Comparison of ENCODE assay signal across 23 cellular contexts in genomic region chr9:26502311-26502710, GRCh38.
DNase-seq lines count a peak whose midpoint lies in the region; ATAC-seq and TF ChIP-seq lines count a peak whose summit lies in the region.
"Had no signal": no experiment of that assay in that cellular context is flagged by ENCODE, and none has a peak within 500 bp of the region (broad histone marks: within the 10 kb centered on the region; RNA-seq: fewer than 3 reads in every experiment).

No MANE protein-coding gene starts in this region.

- H2BK12ac ChIP-seq in mesenchymal stem cell (ENCODE audit: low read length in 2 of 2) = no peak overlapping the region

- no peak overlapping the region for H3K27ac Mint-ChIP-seq in natural killer cell treated with Interleukin-12 subunit alpha and Interleukin-12 subunit beta and Interleukin-15 and Interleukin-18, amount 100 ng/mL, for 72 hours
- H3K27ac Mint-ChIP-seq: activated B cell treated with CpG ODN at 0.5 μM for 24 hours; activated CD8-positive, alpha-beta T cell treated with anti-CD3 and anti-CD28 coated beads for 36 hours; activated naive CD4-positive, alpha-beta T cell treated with anti-CD3 and anti-CD28 coated beads, Interleukin-2, amount 10 ng/mL, durations not matched to agents 7 days and 5 days; activated T-cell treated with anti-CD3 and anti-CD28 coated beads, Interleukin-2, amount 50 U/mL, for 24 hours; CD4-positive, alpha-beta T cell; T-cell had no signal

- H2BK5ac ChIP-seq in mesenchymal stem cell (ENCODE audit: low read depth, low read length, poor library complexity, severe bottlenecking) = no peak overlapping the region

- H3K9ac ChIP-seq in adipocyte (ENCODE audit: low read length) = no peak overlapping the region
- no peak overlapping the region for H3K9ac ChIP-seq in mesenchymal stem cell (ENCODE audit: low read length)

- no peak overlapping the region for H3K14ac ChIP-seq in mesenchymal stem cell (ENCODE audit: low read length in 2 of 2)

- ATAC-seq in natural killer cell treated with Interleukin-12 subunit alpha and Interleukin-12 subunit beta and Interleukin-15 and Interleukin-18, amount 100 ng/mL, for 72 hours = no peak
- no peak for ATAC-seq in GM19452 (IDR thresholded peaks at IDR 0.05; ENCODE audit: unreplicated experiment)
- ATAC-seq: activated CD8-positive, alpha-beta T cell treated with anti-CD3 and anti-CD28 coated beads for 36 hours; left colon; Right ventricle myocardium inferior; T-cell had no signal

- no peak overlapping the region for H3K18ac ChIP-seq in mesenchymal stem cell (ENCODE audit: low read depth in 1 of 2, low read length in 2 of 2)

- WGBS in mesenchymal stem cell = 59% methylated on average over 2 of the region's 3 CpGs

- DNase-seq in BE2C = peak; percentile 47
- DNase-seq in adipocyte (ENCODE audit: low read depth) = peak; percentile 1
- no peak for DNase-seq in mesenchymal stem cell
- DNase-seq in natural killer cell treated with Interleukin-12 subunit alpha and Interleukin-12 subunit beta and Interleukin-15 and Interleukin-18, amount 100 ng/mL, for 72 hours (ENCODE audit: low spot score) = no peak
- DNase-seq in NOMO-1 (lab: John Stamatoyannopoulos, UW; ENCODE audit: unreplicated experiment in 2 of 2) = no peak
- no peak for DNase-seq in T1000 (lab: John Stamatoyannopoulos, UW)
- DNase-seq: ACHN; activated B cell treated with CpG ODN at 0.5 μM for 24 hours; activated CD8-positive, alpha-beta T cell treated with anti-CD3 and anti-CD28 coated beads for 36 hours; activated naive CD4-positive, alpha-beta T cell treated with anti-CD3 and anti-CD28 coated beads, Interleukin-2, amount 10 ng/mL, durations not matched to agents 7 days and 5 days; activated T-cell treated with anti-CD3 and anti-CD28 coated beads, Interleukin-2, amount 50 U/mL, for 24 hours; CD4-positive, alpha-beta T cell; DND-41; left colon; NCI-H1417; stimulated activated naive CD4-positive, alpha-beta T cell treated with Interleukin-2 at 50 U/mL for 16 hours; T-cell; tibial artery had no signal

- no peaks in the 10 kb centered on the region for H3K4me1 Mint-ChIP-seq in natural killer cell treated with Interleukin-12 subunit alpha and Interleukin-12 subunit beta and Interleukin-15 and Interleukin-18, amount 100 ng/mL, for 72 hours (ENCODE audit: low read depth in 2 of 2)
- H3K4me1 Mint-ChIP-seq: activated B cell treated with CpG ODN at 0.5 μM for 24 hours; activated naive CD4-positive, alpha-beta T cell treated with anti-CD3 and anti-CD28 coated beads, Interleukin-2, amount 10 ng/mL, durations not matched to agents 7 days and 5 days; T-cell had no signal

- H2AK5ac ChIP-seq in mesenchymal stem cell (ENCODE audit: low read length, severe bottlenecking) = no peak overlapping the region

- TF ChIP-seq RAD21 in Ishikawa (IDR thresholded peaks at IDR 0.05; ENCODE audit: low read depth) = peak; percentile 17; the same call in 1 of the 2 replicates

- TF ChIP-seq CTCF in BE2C (IDR thresholded peaks at IDR 0.05; ENCODE audit: low read depth, low read length) = peak; percentile 61

- H3K4me1 ChIP-seq in BE2C = peaks cover 3% of the 10 kb centered on the region; the same call in 1 of the 2 replicates
- H3K4me1 ChIP-seq in adipocyte (ENCODE audit: control insufficient read depth, insufficient read depth, low read length) = no peaks in the 10 kb centered on the region
- no peaks in the 10 kb centered on the region for H3K4me1 ChIP-seq in mesenchymal stem cell (ENCODE audit: control insufficient read depth, insufficient read depth, low read depth, low read length)
- H3K4me1 ChIP-seq: ascending aorta, right atrium auricular region had no signal

- peak overlapping the region; percentile 27 for H4K91ac ChIP-seq in mesenchymal stem cell (ENCODE audit: low read length)

- H2BK15ac ChIP-seq in mesenchymal stem cell (ENCODE audit: low read depth, poor library complexity, severe bottlenecking) = no peak overlapping the region

- H3K36me3 Mint-ChIP-seq in natural killer cell treated with Interleukin-12 subunit alpha and Interleukin-12 subunit beta and Interleukin-15 and Interleukin-18, amount 100 ng/mL, for 72 hours = no peaks in the 10 kb centered on the region
- H3K36me3 Mint-ChIP-seq: activated naive CD4-positive, alpha-beta T cell treated with anti-CD3 and anti-CD28 coated beads, Interleukin-2, amount 10 ng/mL, durations not matched to agents 7 days and 5 days; T-cell had no signal

- H3K4me3 Mint-ChIP-seq in natural killer cell treated with Interleukin-12 subunit alpha and Interleukin-12 subunit beta and Interleukin-15 and Interleukin-18, amount 100 ng/mL, for 72 hours = no peak overlapping the region
- H3K4me3 Mint-ChIP-seq: activated B cell treated with CpG ODN at 0.5 μM for 24 hours; activated CD8-positive, alpha-beta T cell treated with anti-CD3 and anti-CD28 coated beads for 36 hours; activated naive CD4-positive, alpha-beta T cell treated with anti-CD3 and anti-CD28 coated beads, Interleukin-2, amount 10 ng/mL, durations not matched to agents 7 days and 5 days; activated T-cell treated with anti-CD3 and anti-CD28 coated beads, Interleukin-2, amount 50 U/mL, for 24 hours; CD4-positive, alpha-beta T cell; T-cell had no signal

- H2AFZ ChIP-seq in mesenchymal stem cell (ENCODE audit: low read depth, low read length) = no peak overlapping the region

- H3K23ac ChIP-seq in mesenchymal stem cell (ENCODE audit: low read length in 2 of 2) = no peak overlapping the region

- H3K4me3 ChIP-seq in BE2C (ENCODE audit: low read depth, low read length) (no peak overlapping the region), adipocyte (ENCODE audit: low read length) (no peak overlapping the region), mesenchymal stem cell (ENCODE audit: insufficient read depth in 1 of 2, low read depth in 1 of 2, low read length in 2 of 2) (no peak overlapping the region)
- H3K4me3 ChIP-seq: ascending aorta, right atrium auricular region, tibial artery had no signal

- no peak overlapping the region for H3K4me2 ChIP-seq in mesenchymal stem cell (ENCODE audit: low read length, poor library complexity, severe bottlenecking)

- TF ChIP-seq EP300 in Ishikawa (IDR thresholded peaks at IDR 0.05; ENCODE audit: borderline replicate concordance) = no peak

- H3K27me3 Mint-ChIP-seq in natural killer cell treated with Interleukin-12 subunit alpha and Interleukin-12 subunit beta and Interleukin-15 and Interleukin-18, amount 100 ng/mL, for 72 hours = no peaks in the 10 kb centered on the region
- H3K27me3 Mint-ChIP-seq: activated B cell treated with CpG ODN at 0.5 μM for 24 hours; activated CD8-positive, alpha-beta T cell treated with anti-CD3 and anti-CD28 coated beads for 36 hours; activated naive CD4-positive, alpha-beta T cell treated with anti-CD3 and anti-CD28 coated beads, Interleukin-2, amount 10 ng/mL, durations not matched to agents 7 days and 5 days; activated T-cell treated with anti-CD3 and anti-CD28 coated beads, Interleukin-2, amount 50 U/mL, for 24 hours; CD4-positive, alpha-beta T cell; T-cell had no signal

- H3K36me3 ChIP-seq in BE2C (no peaks in the 10 kb centered on the region), adipocyte (ENCODE audit: control insufficient read depth, insufficient read depth, low read length, severe bottlenecking) (no peaks in the 10 kb centered on the region), mesenchymal stem cell (ENCODE audit: control insufficient read depth in 1 of 2, insufficient read depth in 2 of 2, low read depth in 1 of 2, low read length in 2 of 2) (no peaks in the 10 kb centered on the region)
- H3K36me3 ChIP-seq: ascending aorta, right atrium auricular region, tibial artery had no signal

- H3K27ac ChIP-seq in mesenchymal stem cell (ENCODE audit: low read length, poor library complexity, severe bottlenecking) = no peak overlapping the region
- H3K27ac ChIP-seq: ascending aorta, right atrium auricular region, tibial artery had no signal

- H3K9me3 ChIP-seq in BE2C = no peaks in the 10 kb centered on the region
- H3K9me3 ChIP-seq in adipocyte (ENCODE audit: control insufficient read depth, low read length) = peaks cover 6% of the 10 kb centered on the region
- peaks cover 9% of the 10 kb centered on the region for H3K9me3 ChIP-seq in mesenchymal stem cell (ENCODE audit: control insufficient read depth, low read length)
- H3K9me3 ChIP-seq: ascending aorta, tibial artery had no signal

- H3K9me3 Mint-ChIP-seq in natural killer cell treated with Interleukin-12 subunit alpha and Interleukin-12 subunit beta and Interleukin-15 and Interleukin-18, amount 100 ng/mL, for 72 hours = peaks cover 17% of the 10 kb centered on the region

- H2BK120ac ChIP-seq in mesenchymal stem cell (ENCODE audit: low read depth, low read length) = peak overlapping the region; percentile 34

- no peaks in the 10 kb centered on the region for H3K27me3 ChIP-seq in BE2C
- H3K27me3 ChIP-seq in adipocyte (replicated peaks; ENCODE audit: control insufficient read depth, insufficient read depth, low read length) = no peaks in the 10 kb centered on the region
- H3K27me3 ChIP-seq in mesenchymal stem cell (ENCODE audit: control insufficient read depth in 1 of 2, insufficient read depth in 1 of 2, low read length in 2 of 2) = no peaks in the 10 kb centered on the region
- H3K27me3 ChIP-seq: ascending aorta, right atrium auricular region, tibial artery had no signal

- H3K4ac ChIP-seq in mesenchymal stem cell (ENCODE audit: low read depth in 1 of 2, low read length in 2 of 2) = no peak overlapping the region

- no peak overlapping the region for H4K8ac ChIP-seq in mesenchymal stem cell (ENCODE audit: low read length)

- H3K79me1 ChIP-seq in mesenchymal stem cell (replicated peaks; ENCODE audit: low read length, poor library complexity, severe bottlenecking) = no peaks in the 10 kb centered on the region

TF ChIP-seq in Ishikawa, 13 proteins besides CTCF, POLR2A, EP300 and RAD21:
- TF ChIP-seq USF1 (IDR thresholded peaks at IDR 0.05) (no peak), TAF1 (IDR thresholded peaks at IDR 0.05; ENCODE audit: low read depth) (no peak), FOXM1 (IDR thresholded peaks at IDR 0.05; ENCODE audit: borderline replicate concordance, low read depth) (no peak), EGR1 (IDR thresholded peaks at IDR 0.05) (no peak), TEAD4 (IDR thresholded peaks at IDR 0.05) (no peak), MAX (IDR thresholded peaks at IDR 0.05) (no peak), NFIC (IDR thresholded peaks at IDR 0.05) (no peak), CREB1 (IDR thresholded peaks at IDR 0.05; ENCODE audit: low read depth) (no peak), YY1 (IDR thresholded peaks at IDR 0.05; ENCODE audit: low read depth) (no peak)

Comparison
In these comparisons a context has a peak if more than half of its experiments do, and no peak if none do; other contexts are left out.
1. DNase-seq: peak in BE2C (single experiment) and adipocyte (single experiment); none in mesenchymal stem cell (single experiment), natural killer cell treated with Interleukin-12 subunit alpha and Interleukin-12 subunit beta and Interleukin-15 and Interleukin-18, amount 100 ng/mL, for 72 hours (single experiment), NOMO-1 (0 of 2) and T1000 (single experiment).